8 cellular contexts compared by ENCODE assay signal in genomic region chr1:196607940-196608339, GRCh38. TPM values are rescaled to one million over a fixed set of nuclear protein-coding genes. Genes with fewer than 3 reads are reported as not detected.
A peak's percentile ranks its signal among the peaks of the same experiment; 100 is the strongest.
DNase-seq lines count a peak whose midpoint lies in the region; ATAC-seq and TF ChIP-seq lines count a peak whose summit lies in the region.

No MANE protein-coding gene starts in this region.

- intact Hi-C loops in cardiac septum (cut with DNase I) = loop anchor here (5.0 kb wide), 1 partner anchor 44 kb away; the partner anchor contains the start of gene CFH
- intact Hi-C loops in lower leg skin (cut with DNase I; ENCODE audit: low total_unique reads) = no loop called here
- intact Hi-C loops in uterus (cut with DNase I; ENCODE audit: low total_unique reads) = no loop called here

- peak overlapping the region; percentile 82 for H3K4me3 ChIP-seq in cardiac muscle cell
- H3K4me3 ChIP-seq in brain microvascular endothelial cell (ENCODE audit: low read depth, low read length) = peak overlapping the region; percentile 78
- H3K4me3 ChIP-seq in lower leg skin (ENCODE audit: low read depth, poor library complexity, severe bottlenecking) = peak overlapping the region; percentile 41
- peak overlapping the region; percentile 30 to 56 for H3K4me3 ChIP-seq in uterus

- H3K9me3 ChIP-seq in cardiac muscle cell (ENCODE audit: low read depth) (no peaks in the 10 kb centered on the region), uterus (no peaks in the 10 kb centered on the region)

- H3K4me1 ChIP-seq in cardiac muscle cell (ENCODE audit: low read depth) (peaks cover 7% of the 10 kb centered on the region), uterus (peaks cover 0 to 9% of the 10 kb centered on the region in 2 donors)

- in situ Hi-C loops in brain microvascular endothelial cell (cut with HindIII; ENCODE audit: low pct_ligation_motif_present, low sequenced_read_pairs) = no loop called here

- H3K27me3 ChIP-seq in cardiac muscle cell = no peaks in the 10 kb centered on the region
- H3K27me3 ChIP-seq in brain microvascular endothelial cell (replicated peaks) = no peaks in the 10 kb centered on the region
- H3K27me3 ChIP-seq in uterus = no peaks in the 10 kb centered on the region

- ATAC-seq in HG02588 (IDR thresholded peaks at IDR 0.05; ENCODE audit: unreplicated experiment) (no peak), GM21737 (IDR thresholded peaks at IDR 0.05; ENCODE audit: unreplicated experiment) (no peak), GM21423 (IDR thresholded peaks at IDR 0.05; ENCODE audit: unreplicated experiment) (no peak)

- no peak for TF ChIP-seq POLR2A in lower leg skin (IDR thresholded peaks at IDR 0.05)
- TF ChIP-seq POLR2A in uterus (IDR thresholded peaks at IDR 0.05) = no peak

- H3K27ac ChIP-seq in cardiac muscle cell = peak overlapping the region; percentile 33
- no peak overlapping the region for H3K27ac ChIP-seq in brain microvascular endothelial cell
- H3K27ac ChIP-seq in uterus = peak overlapping the region in 1 of 2 donors; percentile 33

- 0 to 2% methylated on average over 7 of the region's 7 CpGs for WGBS in lower leg skin, 2 donors

- H3K36me3 ChIP-seq in cardiac muscle cell (no peaks in the 10 kb centered on the region), brain microvascular endothelial cell (replicated peaks) (no peaks in the 10 kb centered on the region), uterus (no peaks in the 10 kb centered on the region)

- DNase-seq in cardiac muscle cell (ENCODE audit: low read depth in 1 of 2, low spot score in 1 of 2) (peak in 1 of 2 donors; percentile 29), cardiac septum (ENCODE audit: low spot score) (no peak), brain microvascular endothelial cell (peak; percentile 2), lower leg skin (ENCODE audit: low spot score in 2 of 2) (no peak), uterus (no peak)

- no peak for TF ChIP-seq CTCF in cardiac muscle cell (IDR thresholded peaks at IDR 0.05; ENCODE audit: low read depth, low read length)
- TF ChIP-seq CTCF in brain microvascular endothelial cell (IDR thresholded peaks at IDR 0.05; ENCODE audit: low read depth, low read length, missing control alignments) = no peak
- TF ChIP-seq CTCF in lower leg skin (IDR thresholded peaks at IDR 0.05) = no peak
- TF ChIP-seq CTCF in uterus (IDR thresholded peaks at IDR 0.05) = no peak

RNA-seq across cellular contexts. Expression of gene KCNT2, which starts 0.3 kb away (rescaled TPM):
- 2.7 and 5.0 TPM in 2 replicates for total RNA-seq in cardiac muscle cell
- 2.0 and 3.4 TPM in 2 replicates for polyA plus RNA-seq in cardiac muscle cell
- total RNA-seq in cardiac septum = 2.1 TPM
- under 1 TPM; 0.34 to 0.97 (median 0.79) TPM for total RNA-seq in lower leg skin
- total RNA-seq in uterus = 10 to 100 TPM in 1 of 4 donors, 1 to 10 TPM in 3; 2.3 to 20.5 (median 3.8) TPM

RNA-seq across cellular contexts. Expression of gene CFH, which starts 43.9 kb away (rescaled TPM):
- total RNA-seq in cardiac muscle cell (0.09 and 0.18 TPM in 2 replicates), cardiac septum (58.0 TPM), lower leg skin (100 to 1,000 TPM in 1 of 4 donors, 10 to 100 TPM in 3; 40.8 to 115 (median 56.6) TPM), uterus (10 to 100 TPM in 3 of 4 donors, 1 to 10 TPM in 1; 7.2 to 83.8 (median 24.4) TPM)
- 0.09 TPM in 1 of 2 replicates, not detected in the other for polyA plus RNA-seq in cardiac muscle cell
